In genomic region chr11:66466225-66467033, GRCh38 we compare ENCODE assay signal across 1 cellular context.
TF ChIP-seq lines count a peak whose summit lies in the region.

PELI3 (plus strand) TSS chr11:66466905; CDS start chr11:66468129, 1,224 bp downstream.

TF ChIP-seq in GM12878, 131 proteins besides CTCF, POLR2A, EP300 and RAD21 (continued from another document):
- no peak for TF ChIP-seq ZBTB11 (CRISPR knock-in tag; IDR thresholded peaks at IDR 0.05)
- peak; percentile 19; the same call in 1 of the 2 replicates for TF ChIP-seq CREB1 (IDR thresholded peaks at IDR 0.05; ENCODE audit: low read depth)
- TF ChIP-seq MTA2 (IDR thresholded peaks at IDR 0.05; ENCODE audit: low read depth), result peak; percentile 34; the same call in 1 of the 2 replicates
- TF ChIP-seq CHD2 (IDR thresholded peaks at IDR 0.05; ENCODE audit: borderline replicate concordance, low read depth, low read length), result peak; percentile 69
- no peak for TF ChIP-seq E2F8 (IDR thresholded peaks at IDR 0.05; ENCODE audit: low read depth, partially characterized antibody)
